ENCODE assay signal across 9 cellular contexts in genomic region chr20:3204124-3204794, GRCh38. TPM values are rescaled to one million over a fixed set of nuclear protein-coding genes. Genes with fewer than 3 reads are reported as not detected.
DNase-seq lines count a peak whose midpoint lies in the region; ATAC-seq, FAIRE-seq and TF ChIP-seq lines count a peak whose summit lies in the region.
"Had no signal": no experiment of that assay in that cellular context is flagged by ENCODE, and none has a peak within 500 bp of the region (broad histone marks: within the 10 kb centered on the region; RNA-seq: fewer than 3 reads in every experiment).

Gene DDRGK1, minus strand, starts transcription at chr20:3204682. Its CDS starts 55 bp downstream, at chr20:3204627.

- peaks cover 34% of the 10 kb centered on the region for H3K4me1 Mint-ChIP-seq in dendritic cell treated with granulocyte-macrophage colony-stimulating factor and Interleukin-4, amounts not matched to agents 40 ng/mL and 50 ng/mL, for 4 days (ENCODE audit: low read depth)

- peak within 1 kb of the TSS; percentile 88 for H3K4me3 Mint-ChIP-seq in dendritic cell treated with granulocyte-macrophage colony-stimulating factor and Interleukin-4, amounts not matched to agents 40 ng/mL and 50 ng/mL, for 4 days

- peak within 1 kb of the TSS; percentile 91 for H3K9ac ChIP-seq in HepG2 (ENCODE audit: insufficient read depth, low read depth, low read length)

- peak; percentile 73 for TF ChIP-seq RAD21 in HepG2 (CRISPR knock-in tag; IDR thresholded peaks at IDR 0.05)

- DNase-seq in Ammon's horn (ENCODE audit: low spot score) (peak; percentile 90), NCI-H526 treated with DMSO at 0.1 percent for 48 hours (lab: John Stamatoyannopoulos, UW) (peak; percentile 90), HepG2 (ENCODE audit: low spot score) (peak; percentile 85)
- DNase-seq in activated CD4-positive, alpha-beta T cell treated with anti-CD3 and anti-CD28 coated beads, Interleukin-2, amount 50 U/mL, for 1 hour = peak; percentile 88
- DNase-seq in stimulated activated CD4-positive, alpha-beta T cell treated with anti-CD3 and anti-CD28 coated beads, Interleukin-2, amount 100 ng/mL, for 48 hours = peak; percentile 94 to 95

- H3K36me3 Mint-ChIP-seq in dendritic cell treated with granulocyte-macrophage colony-stimulating factor and Interleukin-4, amounts not matched to agents 40 ng/mL and 50 ng/mL, for 4 days (ENCODE audit: low read depth) = peaks cover 59% of the 10 kb centered on the region

- no peak within 1 kb of the TSS for H2AFZ ChIP-seq in HepG2 (ENCODE audit: low read length)

- in situ Hi-C loops in HepG2 (cut with HindIII; ENCODE audit: extremely low pct_ligation_motif_present, low pct_unique_long_range_greater_than_20kb) = no loop called here

- H3K79me2 ChIP-seq in HepG2 (ENCODE audit: insufficient read depth, low read length) = peaks cover 37% of the 10 kb centered on the region

- TF ChIP-seq EP300 in HepG2 (IDR thresholded peaks at IDR 0.05; ENCODE audit: low read depth in 2 of 2, low read length in 2 of 2) (no peak), HepG2 (CRISPR knock-in tag; IDR thresholded peaks at IDR 0.05; ENCODE audit: borderline replicate concordance) (0 out of 2 replicates have a peak, but pooled peaks have one; percentile 21)

- H3K36me3 ChIP-seq in HepG2 (replicated peaks in 1 of 2; ENCODE audit: control insufficient read depth in 1 of 2, insufficient read depth in 2 of 2, low read length in 2 of 2) = peaks cover 18 to 24% of the 10 kb centered on the region in 2 experiments

- peak within 1 kb of the TSS; percentile 87 for H3K27ac ChIP-seq in HepG2 (ENCODE audit: extremely low read length, insufficient read depth, low read length)

- peak within 1 kb of the TSS; percentile 89 for H3K4me2 ChIP-seq in HepG2 (ENCODE audit: low read depth, low read length)

- ATAC-seq in HG03432 (IDR thresholded peaks at IDR 0.05; ENCODE audit: unreplicated experiment) (peak; percentile 85), HepG2 (peak; percentile 84)

- H3K4me1 ChIP-seq in HepG2 (ENCODE audit: insufficient read depth, low read length) = peaks cover 34% of the 10 kb centered on the region

- no peaks in the 10 kb centered on the region for H3K27me3 Mint-ChIP-seq in dendritic cell treated with granulocyte-macrophage colony-stimulating factor and Interleukin-4, amounts not matched to agents 40 ng/mL and 50 ng/mL, for 4 days

- no peaks in the 10 kb centered on the region for H3K9me3 Mint-ChIP-seq in dendritic cell treated with granulocyte-macrophage colony-stimulating factor and Interleukin-4, amounts not matched to agents 40 ng/mL and 50 ng/mL, for 4 days

- peak within 1 kb of the TSS; percentile 88 for H3K27ac Mint-ChIP-seq in dendritic cell treated with granulocyte-macrophage colony-stimulating factor and Interleukin-4, amounts not matched to agents 40 ng/mL and 50 ng/mL, for 4 days

- WGBS in HepG2 (ENCODE audit: low lambda C conversion rate) = under 1% methylated on average over 40 of the region's 48 CpGs

- H3K9me3 ChIP-seq in HepG2 (ENCODE audit: low read length) = no peaks in the 10 kb centered on the region

- TF ChIP-seq POLR2A in GM19193 (IDR thresholded peaks at IDR 0.05; ENCODE audit: extremely low read depth, insufficient read depth, insufficient read length) (peak; percentile 85), HepG2 (IDR thresholded peaks at IDR 0.05; ENCODE audit: insufficient read depth in 1 of 2, low read depth in 2 of 2, low read length in 2 of 2) (peak; percentile 96)

- H3K27me3 ChIP-seq in HepG2 (ENCODE audit: control insufficient read depth in 1 of 2, insufficient read depth in 2 of 2, low read length in 2 of 2) = peaks cover 0 to 6% of the 10 kb centered on the region in 2 experiments; a peak in 1 of 5 replicates

- BruUV-seq in HepG2 (replicated peaks; lab: Mats Ljungman, UMichigan) = TSS peak; percentile 77

- H3K4me3 ChIP-seq in HepG2 (replicated peaks in 1 of 3; ENCODE audit: insufficient read depth in 1 of 3, low read depth in 2 of 3, low read length in 3 of 3) = peak within 1 kb of the TSS; percentile 76 to 98 (median 81)

- POLR2A ChIA-PET in HepG2 (lab: Yijun Ruan, JAX) = interaction anchor here (0.9 to 2.8 kb wide), 9 partner anchors 15 to 43 kb away, joined by 3 to 15 read pairs (median 5); partner anchors contain the start of genes FASTKD5, LZTS3 and UBOX5

- FAIRE-seq in HepG2 (lab: Jason Lieb, UNC) = peak; percentile 23
- FAIRE-seq: colon had no signal

- CTCF ChIA-PET in HepG2 (lab: Yijun Ruan, JAX; ENCODE audit: low intra/inter-chr PET ratio, low total read pairs) = no interaction called here

- peaks cover 4% of the 10 kb centered on the region; the same call in 1 of the 2 replicates for H4K20me1 ChIP-seq in HepG2 (ENCODE audit: insufficient read depth, low read length)

- intact Hi-C loops in dendritic cell treated with granulocyte-macrophage colony-stimulating factor and Interleukin-4, amounts not matched to agents 40 ng/mL and 50 ng/mL, for 4 days (cut with micrococcal nuclease) = no loop called here
- intact Hi-C loops in HepG2 (cut with micrococcal nuclease; ENCODE audit: unreplicated experiment) = loop anchor here (1.0 kb wide), 1 partner anchor 34 kb away; no protein-coding TSS in a partner anchor

- peak; percentile 17; the same call in 1 of the 2 replicates for TF ChIP-seq CTCF in HepG2 (CRISPR knock-in tag; IDR thresholded peaks at IDR 0.05)

TF ChIP-seq in HepG2, 621 proteins besides CTCF, POLR2A, EP300 and RAD21 (continues in another document):
- TF ChIP-seq ISX (CRISPR knock-in tag; conservative IDR thresholded peaks at IDR 0.05) = peak; percentile 88; the same call in 1 of the 2 replicates
- TF ChIP-seq MIXL1 (CRISPR knock-in tag; IDR thresholded peaks at IDR 0.05) = peak; percentile 31; the same call in 1 of the 2 replicates
- peak; percentile 9; the same call in 1 of the 2 replicates for TF ChIP-seq ZNF12 (CRISPR knock-in tag; IDR thresholded peaks at IDR 0.05)
- TF ChIP-seq ZNF276 (CRISPR knock-in tag; IDR thresholded peaks at IDR 0.05; ENCODE audit: low read depth) = peak; percentile 93
- no peak for TF ChIP-seq CBX2 (IDR thresholded peaks at IDR 0.05; ENCODE audit: low read depth, low read length)
- no peak for TF ChIP-seq CBX2 (CRISPR knock-in tag; IDR thresholded peaks at IDR 0.05; ENCODE audit: low read depth)
- TF ChIP-seq HNRNPLL (IDR thresholded peaks at IDR 0.05; ENCODE audit: low read depth, low read length, poor library complexity, severe bottlenecking) = peak; percentile 73
- TF ChIP-seq HNF1B (CRISPR knock-in tag; IDR thresholded peaks at IDR 0.05) = peak; percentile 88

RNA-seq across cellular contexts. Expression of gene DDRGK1, which starts in this region (rescaled TPM):
- 75.4 and 149 TPM in 2 replicates for total RNA-seq in HepG2 (2016; rRNA removed; fragmentation: Illumina TruSeq; extraction: Trizol)
- 59.4 and 65.6 TPM in 2 replicates for total RNA-seq in HepG2 (2016; cell fraction: cytosol; rRNA removed; fragmentation: Illumina TruSeq; extraction: Trizol; ENCODE audit: low read depth)
- 69.3 and 161 TPM in 2 replicates for total RNA-seq in HepG2 (2016; cell fraction: insoluble cytoplasmic fraction; rRNA removed; fragmentation: Illumina TruSeq; extraction: Trizol)
- total RNA-seq in HepG2 (2016; cell fraction: membrane; rRNA removed; fragmentation: Illumina TruSeq; extraction: Trizol) = 57.6 and 58.7 TPM in 2 replicates
- 105 and 136 TPM in 2 replicates for total RNA-seq in HepG2 (2016; cell fraction: nucleus; rRNA removed; fragmentation: Illumina TruSeq; extraction: Trizol)
- polyA plus RNA-seq in HepG2 (2011; rRNA removed) = 96.7 and 116 TPM in 2 replicates
- polyA plus RNA-seq in HepG2 (2011; cell fraction: cytosol; rRNA removed) = 133 and 142 TPM in 2 replicates
- polyA plus RNA-seq in HepG2 (2011; cell fraction: nucleus; rRNA removed) = 122 and 134 TPM in 2 replicates
- polyA plus RNA-seq in HepG2 (2012) = 104 and 147 TPM in 2 replicates
- 51.1 and 51.9 TPM in 2 replicates for polyA plus RNA-seq in HepG2 (2016; cell fraction: cytosol; fragmentation: Illumina TruSeq; extraction: Trizol; ENCODE audit: low read depth)
- polyA plus RNA-seq in HepG2 (2016; cell fraction: insoluble cytoplasmic fraction; fragmentation: Illumina TruSeq; extraction: Trizol; ENCODE audit: low read depth) = 80.6 and 85.9 TPM in 2 replicates
- 52.8 and 53.4 TPM in 2 replicates for polyA plus RNA-seq in HepG2 (2016; cell fraction: membrane; fragmentation: Illumina TruSeq; extraction: Trizol; ENCODE audit: low read depth)
- 240 and 250 TPM in 2 replicates for polyA plus RNA-seq in HepG2 (2016; cell fraction: nucleus; fragmentation: Illumina TruSeq; extraction: Trizol; ENCODE audit: insufficient read depth, low read depth)
- polyA minus RNA-seq in HepG2 (2011; rRNA and poly(A)+ RNA removed; ENCODE audit: low replicate concordance) = 19.0 and 51.1 TPM in 2 replicates
- polyA minus RNA-seq in HepG2 (2011; cell fraction: cytosol; rRNA and poly(A)+ RNA removed) = 40.1 and 44.2 TPM in 2 replicates
- 48.9 and 52.6 TPM in 2 replicates for polyA minus RNA-seq in HepG2 (2011; cell fraction: nucleus; rRNA and poly(A)+ RNA removed)

Comparison
In these comparisons a context has a peak if more than half of its experiments do, and no peak if none do; other contexts are left out.
1. Peak in every context shown above with its lines: DNase-seq, ATAC-seq, H3K4me3 ChIP-seq and H3K27ac ChIP-seq.